8 cellular contexts compared by ENCODE assay signal in the genomic region with DNA sequence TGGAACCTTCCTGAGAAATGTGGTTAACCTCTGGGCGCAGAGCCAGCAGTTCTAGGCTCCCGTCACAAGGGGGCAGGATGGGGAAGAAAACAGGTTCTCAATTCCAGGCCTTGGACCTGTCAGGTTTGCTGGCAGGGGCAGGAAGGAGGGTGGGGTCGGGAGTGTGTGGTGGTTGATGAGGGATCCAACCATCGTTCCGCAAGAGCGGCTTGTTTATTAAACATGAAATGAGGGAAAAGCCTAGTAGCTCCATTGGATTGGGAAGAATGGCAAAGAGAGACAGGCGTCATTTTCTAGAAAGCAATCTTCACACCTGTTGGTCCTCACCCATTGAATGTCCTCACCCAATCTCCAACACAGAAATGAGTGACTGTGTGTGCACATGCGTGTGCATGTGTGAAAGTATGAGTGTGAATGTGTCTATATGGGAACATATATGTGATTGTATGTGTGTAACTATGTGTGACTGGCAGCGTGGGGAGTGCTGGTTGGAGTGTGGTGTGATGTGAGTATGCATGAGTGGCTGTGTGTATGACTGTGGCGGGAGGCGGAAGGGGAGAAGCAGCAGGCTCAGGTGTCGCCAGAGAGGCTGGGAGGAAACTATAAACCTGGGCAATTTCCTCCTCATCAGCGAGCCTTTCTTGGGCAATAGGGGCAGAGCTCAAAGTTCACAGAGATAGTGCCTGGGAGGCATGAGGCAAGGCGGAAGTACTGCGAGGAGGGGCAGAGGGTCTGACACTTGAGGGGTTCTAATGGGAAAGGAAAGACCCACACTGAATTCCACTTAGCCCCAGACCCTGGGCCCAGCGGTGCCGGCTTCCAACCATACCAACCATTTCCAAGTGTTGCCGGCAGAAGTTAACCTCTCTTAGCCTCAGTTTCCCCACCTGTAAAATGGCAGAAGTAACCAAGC.
DNase-seq lines count a peak whose midpoint lies in the region; ATAC-seq and TF ChIP-seq lines count a peak whose summit lies in the region.

No MANE protein-coding gene starts in this region.

- TF ChIP-seq CTCF in brain microvascular endothelial cell (IDR thresholded peaks at IDR 0.05; ENCODE audit: low read depth, low read length, missing control alignments): peak; percentile 94

- H3K36me3 ChIP-seq in brain microvascular endothelial cell (replicated peaks): no peaks in the 10 kb centered on the region

- H3K4me3 ChIP-seq in brain microvascular endothelial cell (ENCODE audit: low read depth, low read length): no peak overlapping the region

- DNase-seq in DMS153 (lab: John Stamatoyannopoulos, UW) (peak; percentile 27), NCI-H2081 (lab: John Stamatoyannopoulos, UW) (peak; percentile 85 to 87), UCSD-AML1 (lab: John Stamatoyannopoulos, UW; ENCODE audit: unreplicated experiment) (peak; percentile 84), brain microvascular endothelial cell (peak; percentile 73), iPS-NIHi7 (ENCODE audit: extremely low spot score) (peak; percentile 93)
- peak; percentile 73 for DNase-seq in stimulated activated CD4-positive, alpha-beta T cell treated with anti-CD3 and anti-CD28 coated beads, Interleukin-12 subunit alpha, Interleukin-12 subunit beta, amount 100 ng/mL, for 4 hours

- H3K27ac ChIP-seq in brain microvascular endothelial cell: no peak overlapping the region

- no peaks in the 10 kb centered on the region for H3K27me3 ChIP-seq in brain microvascular endothelial cell (replicated peaks)

- peak; percentile 48 for ATAC-seq in HG02571 (IDR thresholded peaks at IDR 0.05; ENCODE audit: unreplicated experiment)
- no peak for ATAC-seq in HG03095 (IDR thresholded peaks at IDR 0.05; ENCODE audit: unreplicated experiment)

- in situ Hi-C loops in brain microvascular endothelial cell (cut with HindIII; ENCODE audit: low pct_ligation_motif_present, low sequenced_read_pairs): no loop called here

Comparison
In these comparisons a context has a peak if more than half of its experiments do, and no peak if none do; other contexts are left out.
1. DNase-seq: peak in every context shown above with its lines; median percentile 93 in iPS-NIHi7; 86 in NCI-H2081; 84 in UCSD-AML1; 73 in brain microvascular endothelial cell; 73 in stimulated activated CD4-positive, alpha-beta T cell treated with anti-CD3 and anti-CD28 coated beads, Interleukin-12 subunit alpha, Interleukin-12 subunit beta, amount 100 ng/mL, for 4 hours; 27 in DMS153.